Comparison of ENCODE assay signal across 17 cellular contexts in genomic region chr18:62720048-62720447, GRCh38. TPM values are rescaled to one million over a fixed set of nuclear protein-coding genes. Genes with fewer than 3 reads are reported as not detected.
DNase-seq lines count a peak whose midpoint lies in the region; ATAC-seq and TF ChIP-seq lines count a peak whose summit lies in the region.
"Had no signal": no experiment of that assay in that cellular context is flagged by ENCODE, and none has a peak within 500 bp of the region (broad histone marks: within the 10 kb centered on the region; RNA-seq: fewer than 3 reads in every experiment).

No MANE protein-coding gene starts in this region.

- H3K4me2 ChIP-seq in OCI-LY7 (ENCODE audit: low read length), result peak overlapping the region; percentile 92

- H3K4me3 Mint-ChIP-seq in T-cell, result no peak overlapping the region
- H3K4me3 Mint-ChIP-seq: T-helper 1 cell treated with Interleukin-12 subunit alpha and Interleukin-12 subunit beta and Interleukin-4 antibody, amounts not matched to agents 30 μg/mL and 1 μg/mL, for 36 hours had no signal

- H3K27ac Mint-ChIP-seq in T-cell, result no peak overlapping the region
- H3K27ac Mint-ChIP-seq: T-helper 1 cell treated with Interleukin-12 subunit alpha and Interleukin-12 subunit beta and Interleukin-4 antibody, amounts not matched to agents 30 μg/mL and 1 μg/mL, for 36 hours had no signal

- H3K9ac ChIP-seq in ES-I3 (ENCODE audit: low read depth, low read length), result peak overlapping the region; percentile 29; the same call in 1 of the 2 replicates

- H4K20me1 ChIP-seq in OCI-LY7 (ENCODE audit: insufficient read depth, low read length), result peaks cover 10% of the 10 kb centered on the region

- H3K27me3 ChIP-seq in ectodermal cell (ENCODE audit: control insufficient read depth, insufficient read depth, low read length, poor library complexity, severe bottlenecking) (peaks cover 13% of the 10 kb centered on the region), neuron (ENCODE audit: insufficient read depth, low read length) (no peaks in the 10 kb centered on the region)
- H3K27me3 ChIP-seq: adrenal gland had no signal

- H3K9me3 Mint-ChIP-seq in T-cell, result no peaks in the 10 kb centered on the region
- H3K9me3 Mint-ChIP-seq: T-helper 1 cell treated with Interleukin-12 subunit alpha and Interleukin-12 subunit beta and Interleukin-4 antibody, amounts not matched to agents 30 μg/mL and 1 μg/mL, for 36 hours had no signal

- ATAC-seq in HG03460 (IDR thresholded peaks at IDR 0.05; ENCODE audit: unreplicated experiment) (no peak), T-cell (replicated peaks in 1 of 4) (no peak)
- ATAC-seq: activated CD4-positive, CD25-positive, alpha-beta regulatory T cell treated with anti-CD3 and anti-CD28 coated beads, Interleukin-2, amount 50 U/mL, for 24 hours had no signal

- H3K4me1 ChIP-seq in ES-I3 (ENCODE audit: insufficient read depth, low read length) (peaks cover 27% of the 10 kb centered on the region), OCI-LY7 (ENCODE audit: insufficient read depth, low read length, poor library complexity, severe bottlenecking) (peaks cover 11% of the 10 kb centered on the region), ectodermal cell (ENCODE audit: control insufficient read depth, insufficient read depth, low read length) (peaks cover 29% of the 10 kb centered on the region), neuron (ENCODE audit: insufficient read depth, low read length) (peaks cover 26% of the 10 kb centered on the region)

- intact Hi-C loops in OCI-LY7 (cut with micrococcal nuclease; ENCODE audit: unreplicated experiment), result loop anchor here (5.0 kb wide), 1 partner anchor 217 kb away; no protein-coding TSS in a partner anchor

- peaks cover 45% of the 10 kb centered on the region for H3K79me2 ChIP-seq in OCI-LY7 (ENCODE audit: insufficient read depth, low read depth, low read length)

- no TSS peak for BruUV-seq in OCI-LY7 (replicated peaks; lab: Mats Ljungman, UMichigan)

- no peak for DNase-seq in OCI-LY7 (ENCODE audit: low spot score)
- DNase-seq in NCI-H446 (lab: John Stamatoyannopoulos, UW), result no peak
- no peak for DNase-seq in activated CD4-positive, alpha-beta T cell treated with anti-CD3 and anti-CD28 coated beads, Interleukin-2, amount 50 U/mL, for 4 hours
- no peak for DNase-seq in T-cell
- DNase-seq: adrenal gland, AML-193, DMS153, NCI-H2029 treated with DMSO at 0.1 percent for 48 hours, nucleus accumbens had no signal

- WGBS in ectodermal cell, 2 experiments, result 33 to 35% methylated on average over 3 of the region's 4 CpGs

- no peaks in the 10 kb centered on the region for H3K36me3 Mint-ChIP-seq in T-cell

- H3K36me3 ChIP-seq in ES-I3 (ENCODE audit: insufficient read depth, low read length), result no peaks in the 10 kb centered on the region
- no peaks in the 10 kb centered on the region for H3K36me3 ChIP-seq in OCI-LY7 (ENCODE audit: insufficient read depth, low read length)
- no peaks in the 10 kb centered on the region for H3K36me3 ChIP-seq in ectodermal cell (ENCODE audit: control insufficient read depth, insufficient read depth, low read length)
- no peaks in the 10 kb centered on the region for H3K36me3 ChIP-seq in neuron (ENCODE audit: insufficient read depth, low read length)
- H3K36me3 ChIP-seq: adrenal gland had no signal

- H3K4me3 ChIP-seq in OCI-LY7 (ENCODE audit: low read depth, low read length, poor library complexity, severe bottlenecking), result peak overlapping the region; percentile 71
- H3K4me3 ChIP-seq in ectodermal cell (ENCODE audit: insufficient read depth, low read depth, low read length), result peak overlapping the region; percentile 73
- peak overlapping the region; percentile 57 for H3K4me3 ChIP-seq in neuron (ENCODE audit: low read length)
- H3K4me3 ChIP-seq: lung had no signal

- H2AFZ ChIP-seq in OCI-LY7 (ENCODE audit: low read length) (no peak overlapping the region), neuron (ENCODE audit: low read depth, low read length) (no peak overlapping the region)

- CTCF ChIA-PET in OCI-LY7 (lab: Charles Lee; ENCODE audit: unreplicated experiment) (no interaction called here), T-cell (lab: Charles Lee) (interaction anchor here in 1 of 2 donors (0.9 kb wide), 1 partner anchor 13 kb away, joined by 3 read pairs; no protein-coding TSS in a partner anchor)

- no peak for TF ChIP-seq CTCF in OCI-LY7 (conservative IDR thresholded peaks at IDR 0.05; ENCODE audit: low read length)

- H3K27ac ChIP-seq in OCI-LY7 (ENCODE audit: low read depth, low read length, poor library complexity, severe bottlenecking), result no peak overlapping the region
- no peak overlapping the region for H3K27ac ChIP-seq in ectodermal cell (ENCODE audit: insufficient read depth, low read depth, low read length, poor library complexity, severe bottlenecking)
- H3K27ac ChIP-seq: RWPE1 had no signal

- no peaks in the 10 kb centered on the region for H3K27me3 Mint-ChIP-seq in T-cell

- peaks cover 28 to 43% (median 36%) of the 10 kb centered on the region in 3 donors for H3K4me1 Mint-ChIP-seq in T-cell

- H3K9me3 ChIP-seq in ES-I3 (ENCODE audit: control insufficient read depth, insufficient read depth, low read length) (no peaks in the 10 kb centered on the region), OCI-LY7 (ENCODE audit: low read length) (no peaks in the 10 kb centered on the region), ectodermal cell (ENCODE audit: control insufficient read depth, low read length) (no peaks in the 10 kb centered on the region), neuron (ENCODE audit: low read length) (no peaks in the 10 kb centered on the region)
- H3K9me3 ChIP-seq: adrenal gland had no signal

- POLR2A ChIA-PET in OCI-LY7 (lab: Charles Lee), result no interaction called here
- POLR2A ChIA-PET in T-cell (lab: Charles Lee), result interaction anchor here (0.5 to 1.0 kb wide), 3 partner anchors 8 to 586 kb away, joined by 3 to 4 read pairs (median 3); no protein-coding TSS in a partner anchor

- no peaks in the 10 kb centered on the region for H3K9me2 ChIP-seq in OCI-LY7 (ENCODE audit: insufficient read depth, low read length)

RNA-seq across cellular contexts. Expression of gene PHLPP1, which starts 4.7 kb away (rescaled TPM):
- total RNA-seq in OCI-LY7 (2014; rRNA removed; shearing (Covaris generic)), result 7.1 and 9.0 TPM in 2 replicates
- total RNA-seq in OCI-LY7 (2022) (11.5 and 12.4 TPM in 2 replicates), T-cell (10 to 100 TPM in 1 of 5 donors, 1 to 10 TPM in 4; 6.9 to 11.5 (median 7.4) TPM)
- 19.5 TPM for polyA plus RNA-seq in ectodermal cell (2013, experiment 1 of 4)
- polyA plus RNA-seq in ectodermal cell (2013, experiment 2 of 4), result 17.7 TPM
- 13.2 TPM for polyA plus RNA-seq in ectodermal cell (2013, experiment 3 of 4)
- 14.7 TPM for polyA plus RNA-seq in ectodermal cell (2013, experiment 4 of 4)
